In genomic region chr16:78396673-78397072, GRCh38 we compare ENCODE assay signal across 20 cellular contexts.
"Had no signal": no experiment of that assay in that cellular context is flagged by ENCODE, and none has a peak within 500 bp of the region (broad histone marks: within the 10 kb centered on the region; RNA-seq: fewer than 3 reads in every experiment).

No MANE protein-coding gene starts in this region.

- H3K4me3 Mint-ChIP-seq: T-cell; T-helper 1 cell treated with Interleukin-12 subunit alpha and Interleukin-12 subunit beta and Interleukin-4 antibody, amounts not matched to agents 30 μg/mL and 1 μg/mL, for 36 hours had no signal

- ATAC-seq: Panc1, PC-3, T-cell had no signal

- H3K4me1 Mint-ChIP-seq: T-cell had no signal

- DNase-seq: KG1; MG63; NCI-H1105; NCI-H1417; NCI-H1436 treated with DMSO at 0.1 percent for 48 hours; NCI-H1694; NCI-H187 treated with DMSO at 0.1 percent for 48 hours; NCI-H2029 treated with DMSO at 0.1 percent for 48 hours; NCI-H2107; NCI-H446; NCI-H510A; NCI-H524 treated with DMSO at 0.1 percent for 48 hours; NCI-H69; NK-92 treated with Interleukin-12 subunit alpha and Interleukin-12 subunit beta, amount 100 ng/mL, for 24 hours; SHP77; SW 1271; T-cell had no signal

- H3K9me3 Mint-ChIP-seq: T-cell; T-helper 1 cell treated with Interleukin-12 subunit alpha and Interleukin-12 subunit beta and Interleukin-4 antibody, amounts not matched to agents 30 μg/mL and 1 μg/mL, for 36 hours had no signal

- H3K27me3 Mint-ChIP-seq: T-cell had no signal

- H3K27ac Mint-ChIP-seq: T-cell; T-helper 1 cell treated with Interleukin-12 subunit alpha and Interleukin-12 subunit beta and Interleukin-4 antibody, amounts not matched to agents 30 μg/mL and 1 μg/mL, for 36 hours had no signal
